ENCODE assay signal across 8 cellular contexts in genomic region chr3:188294823-188295487, GRCh38.
DNase-seq lines count a peak whose midpoint lies in the region; ATAC-seq and FAIRE-seq lines count a peak whose summit lies in the region.

No MANE protein-coding gene starts in this region.

- peaks cover 54% of the 10 kb centered on the region for H3K4me1 Mint-ChIP-seq in activated T-helper 17 cell treated with anti-CD3 and anti-CD28 coated beads, Interleukin-2, amount 50 U/mL, for 72 hours

- peak; percentile 44 for ATAC-seq in activated T-helper 17 cell treated with anti-CD3 and anti-CD28 coated beads, Interleukin-2, amount 50 U/mL, for 72 hours (replicated peaks)
- ATAC-seq in GM21786 (IDR thresholded peaks at IDR 0.05; ENCODE audit: unreplicated experiment) (no peak), HG03139 (IDR thresholded peaks at IDR 0.05; ENCODE audit: unreplicated experiment) (no peak)

- peak overlapping the region; percentile 77 for H3K4me3 Mint-ChIP-seq in activated T-helper 17 cell treated with anti-CD3 and anti-CD28 coated beads, Interleukin-2, amount 50 U/mL, for 72 hours

- in situ Hi-C loops in ACHN (cut with HindIII; ENCODE audit: low pct_ligation_motif_present, low pct_unique_long_range_greater_than_20kb, low sequenced_read_pairs) = no loop called here

- H3K27ac Mint-ChIP-seq in activated T-helper 17 cell treated with anti-CD3 and anti-CD28 coated beads, Interleukin-2, amount 50 U/mL, for 72 hours = peak overlapping the region; percentile 49

- peak; percentile 85 for DNase-seq in ACHN
- peak; percentile 96 for DNase-seq in HT1080 (ENCODE audit: low read depth)
- peak; percentile 90 for DNase-seq in stromal cell of bone marrow (ENCODE audit: low read depth)
- no peak for DNase-seq in activated effector memory CD4-positive, alpha-beta T cell treated with anti-CD3 and anti-CD28 coated beads, Interleukin-2, amount 50 U/mL, for 16 hours

- FAIRE-seq in islet of Langerhans (lab: Jason Lieb, UNC) = peak; percentile 96

- H3K27me3 Mint-ChIP-seq in activated T-helper 17 cell treated with anti-CD3 and anti-CD28 coated beads, Interleukin-2, amount 50 U/mL, for 72 hours = no peaks in the 10 kb centered on the region

- H3K36me3 Mint-ChIP-seq in activated T-helper 17 cell treated with anti-CD3 and anti-CD28 coated beads, Interleukin-2, amount 50 U/mL, for 72 hours (ENCODE audit: low read depth) = peaks cover 29% of the 10 kb centered on the region

- no peaks in the 10 kb centered on the region for H3K9me3 Mint-ChIP-seq in activated T-helper 17 cell treated with anti-CD3 and anti-CD28 coated beads, Interleukin-2, amount 50 U/mL, for 72 hours
